ENCODE assay signal across 1 cellular context in the genomic region with DNA sequence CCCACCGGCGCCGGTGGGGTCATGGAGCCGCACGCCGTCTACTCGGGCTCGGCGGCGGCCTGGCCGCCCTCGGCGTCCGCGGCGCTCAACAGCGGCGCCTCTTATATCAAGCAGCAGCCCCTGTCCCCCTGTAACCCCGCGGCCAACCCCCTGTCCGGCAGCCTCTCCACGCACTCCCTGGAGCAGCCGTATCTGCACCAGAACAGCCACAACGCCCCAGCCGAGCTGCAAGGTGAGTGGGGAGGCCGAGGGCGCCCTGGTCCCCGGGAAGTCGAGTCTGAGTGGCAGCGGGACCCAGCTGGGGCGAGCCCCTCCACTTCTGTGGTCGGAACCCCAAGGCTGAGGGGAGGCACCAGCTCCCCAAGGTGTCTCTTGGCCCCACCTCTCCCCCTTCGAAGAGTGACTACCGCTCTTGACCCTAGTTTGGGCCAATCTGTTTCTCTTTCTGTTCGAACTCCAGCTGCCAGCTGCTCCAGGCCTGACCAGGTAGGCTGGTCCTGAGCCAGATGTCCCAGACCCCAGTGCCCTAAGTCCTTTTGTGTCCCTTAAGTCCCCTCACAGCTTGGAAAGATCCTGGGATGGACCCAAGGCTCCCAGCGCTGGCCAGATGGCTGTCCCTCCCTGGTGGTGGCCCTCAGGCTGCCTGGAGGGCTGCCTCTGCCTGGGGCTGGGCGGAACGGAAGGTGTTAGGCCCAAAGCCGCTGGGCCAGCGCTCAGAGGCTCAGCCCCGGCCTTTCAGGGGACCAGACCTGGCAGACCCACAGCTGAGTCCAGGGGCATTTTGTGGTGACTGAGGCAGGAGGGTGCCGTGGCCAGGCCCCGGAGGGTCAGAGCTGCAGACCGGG.
TF ChIP-seq lines count a peak whose summit lies in the region.

No MANE protein-coding gene starts in this region.

TF ChIP-seq in IMR-90, 13 proteins besides CTCF, POLR2A, EP300 and RAD21:
- TF ChIP-seq CHD1 (IDR thresholded peaks at IDR 0.05; ENCODE audit: low read depth, low read length) (peak; percentile 56; the same call in 1 of the 2 replicates), CEBPB (IDR thresholded peaks at IDR 0.05; ENCODE audit: low read depth, low read length) (no peak)
